ENCODE assay signal across 9 cellular contexts in the genomic region with DNA sequence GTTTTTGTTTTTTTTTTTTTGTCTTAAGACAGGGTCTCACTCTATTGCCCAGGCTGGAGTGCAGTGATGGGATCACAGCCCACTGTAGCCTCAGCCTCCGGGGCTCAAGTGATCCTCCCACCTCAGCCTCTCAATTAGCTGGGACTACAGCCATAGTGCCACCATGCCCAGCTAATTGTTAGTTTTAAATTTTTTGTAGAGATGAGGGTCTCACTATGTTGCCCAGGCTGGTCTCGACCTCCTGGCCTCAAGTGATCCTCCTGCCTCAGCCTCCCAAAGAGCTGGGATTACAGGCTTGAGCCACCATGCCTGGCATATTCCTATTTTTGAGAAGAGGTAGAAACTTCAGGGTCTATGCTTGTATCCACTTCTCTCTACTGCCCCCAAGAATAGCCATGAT. TPM values are rescaled to one million over a fixed set of nuclear protein-coding genes. Genes with fewer than 3 reads are reported as not detected.
"Had no signal": no experiment of that assay in that cellular context is flagged by ENCODE, and none has a peak within 500 bp of the region (broad histone marks: within the 10 kb centered on the region; RNA-seq: fewer than 3 reads in every experiment).

No MANE protein-coding gene starts in this region.

RNA-seq across cellular contexts. Expression of gene BAIAP2L2, which starts 8.3 kb away (rescaled TPM):
- total RNA-seq: ascending aorta had no signal

RNA-seq across cellular contexts. Expression of gene SLC16A8, which starts 34.8 kb away (rescaled TPM):
- total RNA-seq: activated CD4-positive, alpha-beta memory T cell treated with anti-CD3 and anti-CD28 coated beads, Interleukin-2, amount 10 ng/mL, durations not matched to agents 7 days and 5 days; activated CD4-positive, alpha-beta T cell treated with anti-CD3 and anti-CD28 coated beads for 36 hours; activated CD4-positive, alpha-beta T cell treated with anti-CD3 and anti-CD28 coated beads, Interleukin-2, amount 10 ng/mL, durations not matched to agents 7 days and 5 days; activated CD8-positive, alpha-beta memory T cell treated with anti-CD3 and anti-CD28 coated beads, Interleukin-2, amount 10 ng/mL, durations not matched to agents 7 days and 5 days; activated CD8-positive, alpha-beta T cell treated with anti-CD3 and anti-CD28 coated beads, Interleukin-2, amount 10 ng/mL, durations not matched to agents 7 days and 5 days; activated naive CD8-positive, alpha-beta T cell treated with anti-CD3 and anti-CD28 coated beads, Interleukin-2, amount 10 ng/mL, durations not matched to agents 7 days and 5 days; activated T-helper 2 cell treated with anti-CD3 and anti-CD28 coated beads, Interferon-gamma antibody, Interleukin-2, Interleukin-4, amounts not matched to agents 10 μg/mL and 5 μg/mL and 100 μg/mL, durations not matched to agents 14 hours and 24 hours and 36 hours; ascending aorta; T-helper 1 cell treated with Interleukin-12 subunit alpha and Interleukin-12 subunit beta and Interleukin-4 antibody, amounts not matched to agents 30 ng/mL and 1 ng/mL, for 36 hours had no signal
